In the genomic region with DNA sequence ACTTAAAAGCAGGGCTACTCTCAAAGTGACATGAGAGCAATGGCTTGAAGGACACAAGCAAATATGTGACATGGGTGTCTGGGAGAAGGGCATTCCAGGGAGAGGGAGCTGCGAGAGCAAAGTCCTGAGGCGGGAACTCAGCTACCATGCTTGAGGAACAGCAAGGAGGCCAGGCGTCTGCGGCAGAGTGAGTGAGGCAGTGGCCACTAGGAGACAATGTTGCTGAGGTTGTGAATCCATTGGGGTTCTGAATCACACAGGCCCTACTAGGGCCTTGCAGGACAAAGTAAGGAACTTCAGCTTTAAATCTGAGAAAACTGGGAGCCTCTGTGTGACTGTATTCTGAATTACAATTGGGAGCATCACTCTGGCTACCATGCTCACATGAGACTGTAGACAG, we compare ENCODE assay signal across 18 cellular contexts.
A peak's percentile ranks its signal among the peaks of the same experiment; 100 is the strongest.
DNase-seq lines count a peak whose midpoint lies in the region; ATAC-seq and TF ChIP-seq lines count a peak whose summit lies in the region.
"Had no signal": no experiment of that assay in that cellular context is flagged by ENCODE, and none has a peak within 500 bp of the region (broad histone marks: within the 10 kb centered on the region; RNA-seq: fewer than 3 reads in every experiment).

No MANE protein-coding gene starts in this region.

- H3K4me1 Mint-ChIP-seq in endothelial cell (ENCODE audit: unreplicated experiment): peaks cover 17% of the 10 kb centered on the region
- H3K4me1 Mint-ChIP-seq in activated T-helper 1 cell treated with anti-CD3 and anti-CD28 coated beads, Interleukin-12 subunit alpha, Interleukin-12 subunit beta, Interleukin-2, Interleukin-4 antibody, amounts not matched to agents 30 ng/mL and 10 ng/mL and 1 ng/mL, durations not matched to agents 14 hours and 24 hours and 36 hours (ENCODE audit: low read depth): no peaks in the 10 kb centered on the region
- H3K4me1 Mint-ChIP-seq: T-cell had no signal

- H3K23ac ChIP-seq in mesendoderm (ENCODE audit: low read length): no peak overlapping the region

- no peak overlapping the region for H4K8ac ChIP-seq in mesendoderm (ENCODE audit: low read depth, low read length)

- H3K9me3 ChIP-seq in mucosa of descending colon: no peaks in the 10 kb centered on the region
- H3K9me3 ChIP-seq: upper lobe of left lung had no signal

- H3K79me1 ChIP-seq in mesendoderm (ENCODE audit: low read length): no peaks in the 10 kb centered on the region

- peaks cover 6% of the 10 kb centered on the region for H3K27me3 Mint-ChIP-seq in endothelial cell (ENCODE audit: unreplicated experiment)
- peaks cover 4% of the 10 kb centered on the region for H3K27me3 Mint-ChIP-seq in activated T-helper 1 cell treated with anti-CD3 and anti-CD28 coated beads, Interleukin-12 subunit alpha, Interleukin-12 subunit beta, Interleukin-2, Interleukin-4 antibody, amounts not matched to agents 30 ng/mL and 10 ng/mL and 1 ng/mL, durations not matched to agents 14 hours and 24 hours and 36 hours (ENCODE audit: insufficient read depth)
- H3K27me3 Mint-ChIP-seq: T-cell had no signal

- ATAC-seq in mucosa of descending colon: no peak
- ATAC-seq: Panc1, T-cell had no signal

- no peaks in the 10 kb centered on the region for H3K27me3 ChIP-seq in mesendoderm (ENCODE audit: insufficient read depth, low read length, poor library complexity)
- H3K27me3 ChIP-seq: upper lobe of left lung had no signal

- no peak overlapping the region for H3K18ac ChIP-seq in mesendoderm (ENCODE audit: low read length)

- H3K9me3 Mint-ChIP-seq in endothelial cell (ENCODE audit: unreplicated experiment): no peaks in the 10 kb centered on the region
- no peaks in the 10 kb centered on the region for H3K9me3 Mint-ChIP-seq in activated T-helper 1 cell treated with anti-CD3 and anti-CD28 coated beads, Interleukin-12 subunit alpha, Interleukin-12 subunit beta, Interleukin-2, Interleukin-4 antibody, amounts not matched to agents 30 ng/mL and 10 ng/mL and 1 ng/mL, durations not matched to agents 14 hours and 24 hours and 36 hours
- H3K9me3 Mint-ChIP-seq: nephron progenitor cell, T-cell had no signal

- no peak overlapping the region for H2BK120ac ChIP-seq in mesendoderm (ENCODE audit: low read depth, low read length)

- H3K79me2 ChIP-seq in mesendoderm (ENCODE audit: control insufficient read depth, insufficient read depth, low read length): no peaks in the 10 kb centered on the region

- no peak overlapping the region for H3K56ac ChIP-seq in mesendoderm (ENCODE audit: low read length)

- H3K36me3 Mint-ChIP-seq in endothelial cell (ENCODE audit: low read depth, unreplicated experiment): no peaks in the 10 kb centered on the region
- H3K36me3 Mint-ChIP-seq in activated T-helper 1 cell treated with anti-CD3 and anti-CD28 coated beads, Interleukin-12 subunit alpha, Interleukin-12 subunit beta, Interleukin-2, Interleukin-4 antibody, amounts not matched to agents 30 ng/mL and 10 ng/mL and 1 ng/mL, durations not matched to agents 14 hours and 24 hours and 36 hours (ENCODE audit: low read depth): no peaks in the 10 kb centered on the region
- H3K36me3 Mint-ChIP-seq: T-cell had no signal

- no CpG with 5 or more reads among the region's 4 CpGs for WGBS in mesendoderm (ENCODE audit: extremely low coverage, insufficient coverage, low lambda C conversion rate)

- no peak overlapping the region for H2AK5ac ChIP-seq in mesendoderm (ENCODE audit: low read length)

- H3K4ac ChIP-seq in mesendoderm (ENCODE audit: low read depth, low read length): no peak overlapping the region

- H3K9ac ChIP-seq in mesendoderm (ENCODE audit: low read length): no peak overlapping the region

- H3K27ac ChIP-seq in mesendoderm (ENCODE audit: low read depth, low read length): no peak overlapping the region
- H3K27ac ChIP-seq in substantia nigra (ENCODE audit: low read depth, low read length, poor library complexity, severe bottlenecking): no peak overlapping the region
- H3K27ac ChIP-seq: upper lobe of left lung had no signal

- DNase-seq in ELR (ENCODE audit: low read depth): peak; percentile 25
- DNase-seq in RPMI7951 (ENCODE audit: low read depth): peak; percentile 20
- DNase-seq in endothelial cell (ENCODE audit: low spot score): peak; percentile 13
- peak; percentile 90 for DNase-seq in mesendoderm
- DNase-seq in mucosa of descending colon: no peak
- DNase-seq in HuH-7.5 (ENCODE audit: low spot score): no peak
- DNase-seq in activated T-helper 1 cell treated with anti-CD3 and anti-CD28 coated beads, Interleukin-12 subunit alpha, Interleukin-12 subunit beta, Interleukin-2, Interleukin-4 antibody, amounts not matched to agents 30 ng/mL and 10 ng/mL and 1 ng/mL, durations not matched to agents 14 hours and 24 hours and 36 hours (ENCODE audit: low spot score): no peak
- no peak for DNase-seq in substantia nigra (lab: John Stamatoyannopoulos, UW)
- DNase-seq: activated naive CD4-positive, alpha-beta T cell treated with anti-CD3 and anti-CD28 coated beads, Interleukin-2, amount 50 U/mL, for 16 hours; Calu3; central memory CD4-positive, alpha-beta T cell; NCI-H2029; NCI-H526; nephron progenitor cell; stimulated activated CD8-positive, alpha-beta memory T cell treated with anti-CD3 and anti-CD28 coated beads, Interleukin-4, amount 100 ng/mL, for 48 hours; T-cell; upper lobe of left lung had no signal

- intact Hi-C loops in mucosa of descending colon (cut with DNase I, micrococcal nuclease): no loop called here
- intact Hi-C loops in activated T-helper 1 cell treated with anti-CD3 and anti-CD28 coated beads, Interleukin-12 subunit alpha, Interleukin-12 subunit beta, Interleukin-2, Interleukin-4 antibody, amounts not matched to agents 30 ng/mL and 10 ng/mL and 1 ng/mL, durations not matched to agents 14 hours and 24 hours and 36 hours (cut with micrococcal nuclease): no loop called here

- no peak overlapping the region for H3K4me3 Mint-ChIP-seq in endothelial cell (ENCODE audit: unreplicated experiment)
- no peak overlapping the region for H3K4me3 Mint-ChIP-seq in activated T-helper 1 cell treated with anti-CD3 and anti-CD28 coated beads, Interleukin-12 subunit alpha, Interleukin-12 subunit beta, Interleukin-2, Interleukin-4 antibody, amounts not matched to agents 30 ng/mL and 10 ng/mL and 1 ng/mL, durations not matched to agents 14 hours and 24 hours and 36 hours
- H3K4me3 Mint-ChIP-seq: nephron progenitor cell, T-cell had no signal

- H3K36me3 ChIP-seq in mesendoderm (ENCODE audit: control insufficient read depth, insufficient read depth, low read length) (no peaks in the 10 kb centered on the region), mucosa of descending colon (ENCODE audit: low read depth) (no peaks in the 10 kb centered on the region)
- H3K36me3 ChIP-seq: upper lobe of left lung had no signal

- H3K27ac Mint-ChIP-seq in endothelial cell (ENCODE audit: unreplicated experiment): no peak overlapping the region
- no peak overlapping the region for H3K27ac Mint-ChIP-seq in activated T-helper 1 cell treated with anti-CD3 and anti-CD28 coated beads, Interleukin-12 subunit alpha, Interleukin-12 subunit beta, Interleukin-2, Interleukin-4 antibody, amounts not matched to agents 30 ng/mL and 10 ng/mL and 1 ng/mL, durations not matched to agents 14 hours and 24 hours and 36 hours
- H3K27ac Mint-ChIP-seq: nephron progenitor cell, T-cell had no signal

- H3K4me3 ChIP-seq in mesendoderm (ENCODE audit: low read length): no peak overlapping the region
- no peak overlapping the region for H3K4me3 ChIP-seq in mucosa of descending colon
- H3K4me3 ChIP-seq: upper lobe of left lung had no signal

- no peak overlapping the region for H3K4me2 ChIP-seq in mesendoderm (ENCODE audit: low read length)

- peak overlapping the region; percentile 60 for H4K5ac ChIP-seq in mesendoderm (ENCODE audit: low read length)

- no peak overlapping the region for H2BK5ac ChIP-seq in mesendoderm (ENCODE audit: low read length)

- H2BK15ac ChIP-seq in mesendoderm (replicated peaks; ENCODE audit: low read depth): no peak overlapping the region

- TF ChIP-seq CTCF in endothelial cell (IDR thresholded peaks at IDR 0.05; ENCODE audit: unreplicated experiment) (no peak), mucosa of descending colon (IDR thresholded peaks at IDR 0.05) (no peak)

- no peaks in the 10 kb centered on the region for H3K4me1 ChIP-seq in mesendoderm (ENCODE audit: control insufficient read depth, low read depth, low read length)
- H3K4me1 ChIP-seq in mucosa of descending colon (ENCODE audit: low read depth): no peaks in the 10 kb centered on the region

Comparison
In these comparisons a context has a peak if more than half of its experiments do, and no peak if none do; other contexts are left out.
1. DNase-seq: peak in ELR (single experiment), RPMI7951 (single experiment), endothelial cell (single experiment) and mesendoderm (single experiment); none in mucosa of descending colon (0 of 3), HuH-7.5 (single experiment), activated T-helper 1 cell treated with anti-CD3 and anti-CD28 coated beads, Interleukin-12 subunit alpha, Interleukin-12 subunit beta, Interleukin-2, Interleukin-4 antibody, amounts not matched to agents 30 ng/mL and 10 ng/mL and 1 ng/mL, durations not matched to agents 14 hours and 24 hours and 36 hours (single experiment) and substantia nigra (0 of 49).